ENCODE assay signal across 23 cellular contexts in genomic region chr3:125496701-125497100, GRCh38.
"Had no signal": no experiment of that assay in that cellular context is flagged by ENCODE, and none has a peak within 500 bp of the region (broad histone marks: within the 10 kb centered on the region; RNA-seq: fewer than 3 reads in every experiment).

No MANE protein-coding gene starts in this region.

- ATAC-seq: HepG2, Panc1, PC-3, Right ventricle myocardium inferior, SK-N-SH treated with all-trans-retinoic acid at 6 μM for 48 hours had no signal

- H3K9ac ChIP-seq: KMS-11 had no signal

- H3K4me3 ChIP-seq: SJCRH30 had no signal

- H3K4me2 ChIP-seq: KMS-11 had no signal

- H3K27me3 ChIP-seq: SJCRH30 had no signal

- H3K9me3 ChIP-seq: SJCRH30 had no signal

- DNase-seq: IMR-90, Kasumi-1, MM.1S, NCI-H1092 treated with DMSO at 0.1 percent for 48 hours, NCI-H1436, NCI-H187, NCI-H2029, NCI-H2081 treated with DMSO at 0.1 percent for 48 hours, NCI-H2171, NCI-H226, NCI-H446, NCI-H510A, NCI-H524 treated with DMSO at 0.1 percent for 48 hours, NCI-H69, NCI-H774, PC-3, SHP77 treated with DMSO at 0.1 percent for 48 hours, SJCRH30 had no signal

- H3K4me1 ChIP-seq: SJCRH30 had no signal

- H3K27ac ChIP-seq: KMS-11, SJCRH30 had no signal

- FAIRE-seq: HepG2 had no signal
